8 cellular contexts compared by ENCODE assay signal in the genomic region with DNA sequence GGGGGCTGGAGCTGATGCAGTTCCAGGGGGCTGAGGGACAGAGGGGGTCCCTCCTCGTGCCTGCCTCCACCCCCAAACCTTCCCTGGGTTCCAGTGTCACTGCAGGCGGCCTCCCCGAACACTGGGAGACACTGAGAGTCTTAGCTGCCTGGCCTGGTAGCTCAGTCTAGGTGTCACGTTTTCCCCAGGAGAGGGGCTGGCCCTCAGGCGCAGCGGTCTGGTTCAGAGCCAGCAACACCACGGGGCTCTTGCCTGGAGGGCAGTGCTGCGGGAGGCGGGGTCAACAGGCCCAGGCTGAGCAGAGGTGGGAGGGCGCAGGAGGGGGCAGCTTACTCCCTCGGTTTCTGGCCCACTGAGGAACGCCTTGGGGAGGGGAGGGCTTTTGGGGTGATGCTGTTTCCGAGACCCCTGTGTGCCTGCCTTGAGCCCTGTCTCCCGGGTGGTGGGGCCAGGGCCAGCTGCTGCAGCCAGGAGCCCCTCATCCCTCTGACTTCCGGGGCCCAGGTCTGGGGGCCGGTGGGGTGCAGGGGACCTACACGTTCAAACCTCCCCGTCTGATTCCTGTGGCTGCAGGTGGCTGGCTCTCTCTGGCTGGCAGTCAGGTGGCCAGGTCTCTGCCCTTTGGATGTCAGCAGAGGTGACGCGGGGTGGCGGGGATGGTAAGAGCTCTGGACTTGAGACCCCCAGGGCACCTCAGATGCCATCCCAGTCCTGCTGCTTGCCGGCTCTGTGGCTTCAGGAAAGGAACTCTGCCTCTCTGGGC.
A peak's percentile ranks its signal among the peaks of the same experiment; 100 is the strongest.
DNase-seq lines count a peak whose midpoint lies in the region; ATAC-seq and TF ChIP-seq lines count a peak whose summit lies in the region.

No MANE protein-coding gene starts in this region.

- ATAC-seq in GM18870 (IDR thresholded peaks at IDR 0.05; ENCODE audit: unreplicated experiment): no peak

- peaks cover 30% of the 10 kb centered on the region for H3K27me3 Mint-ChIP-seq in nephron progenitor cell (ENCODE audit: low read depth, poor library complexity)

- peaks cover 10% of the 10 kb centered on the region for H3K36me3 Mint-ChIP-seq in nephron progenitor cell (ENCODE audit: low read depth)

- TF ChIP-seq CTCF in choroid plexus epithelial cell (conservative IDR thresholded peaks at IDR 0.05; ENCODE audit: low read depth, low read length): no peak
- no peak for TF ChIP-seq CTCF in nephron progenitor cell (IDR thresholded peaks at IDR 0.05)
- no peak for TF ChIP-seq CTCF in lower leg skin (IDR thresholded peaks at IDR 0.05)

- TF ChIP-seq POLR2A in lower leg skin (IDR thresholded peaks at IDR 0.05): no peak

- H3K4me3 Mint-ChIP-seq in nephron progenitor cell: no peak overlapping the region

- intact Hi-C loops in lower leg skin (cut with DNase I; ENCODE audit: low total_unique reads): no loop called here

- DNase-seq in DMS53 (lab: John Stamatoyannopoulos, UW) (peak; percentile 82), NCI-H2107 treated with DMSO at 0.1 percent for 48 hours (lab: John Stamatoyannopoulos, UW; ENCODE audit: unreplicated experiment) (peak; percentile 82), choroid plexus epithelial cell (ENCODE audit: low read depth) (peak; percentile 85), nephron progenitor cell (peak; percentile 76), lower leg skin (ENCODE audit: low spot score in 2 of 2) (no peak), RKO (ENCODE audit: low spot score) (no peak)
- no peak for DNase-seq in stimulated activated CD4-positive, alpha-beta T cell treated with anti-CD3 and anti-CD28 coated beads, Interleukin-4, amount 100 ng/mL, for 24 hours

- H3K9me3 Mint-ChIP-seq in nephron progenitor cell: peaks cover 8% of the 10 kb centered on the region

- H3K4me3 ChIP-seq in choroid plexus epithelial cell (ENCODE audit: low read depth, low read length): no peak overlapping the region
- H3K4me3 ChIP-seq in lower leg skin (ENCODE audit: low read depth, poor library complexity, severe bottlenecking): no peak overlapping the region

- peaks cover 83% of the 10 kb centered on the region for H3K4me1 Mint-ChIP-seq in nephron progenitor cell

- WGBS in lower leg skin, 2 donors: 58% methylated on average over 19 to 20 of the region's 22 CpGs

- no peak overlapping the region for H3K27ac Mint-ChIP-seq in nephron progenitor cell

Comparison
In these comparisons a context has a peak if more than half of its experiments do, and no peak if none do; other contexts are left out.
1. DNase-seq: peak in DMS53 (single experiment), NCI-H2107 treated with DMSO at 0.1 percent for 48 hours (single experiment), choroid plexus epithelial cell (single experiment) and nephron progenitor cell (single experiment); none in lower leg skin (0 of 2), stimulated activated CD4-positive, alpha-beta T cell treated with anti-CD3 and anti-CD28 coated beads, Interleukin-4, amount 100 ng/mL, for 24 hours (single experiment) and RKO (single experiment).